ENCODE assay signal across 14 cellular contexts in the genomic region with DNA sequence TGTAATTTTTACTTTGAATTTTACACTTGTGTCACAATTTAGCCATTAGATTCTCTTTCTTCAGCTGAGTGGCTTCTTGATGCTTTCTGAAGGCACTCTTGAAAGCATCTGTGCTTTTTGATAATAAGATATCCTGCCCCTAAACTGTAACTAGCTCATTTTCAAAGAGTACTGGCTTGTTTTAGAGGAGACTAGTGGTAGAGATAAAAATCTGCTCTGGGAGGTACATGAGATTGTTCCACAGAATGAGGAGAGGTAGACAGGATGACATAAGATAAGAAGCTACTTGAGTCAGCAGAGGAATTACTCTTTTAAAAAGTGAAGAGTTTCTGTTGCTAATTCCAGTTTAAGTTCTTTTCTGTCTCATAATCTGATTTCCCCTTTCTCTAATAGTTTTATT.
"Had no signal": no experiment of that assay in that cellular context is flagged by ENCODE, and none has a peak within 500 bp of the region (broad histone marks: within the 10 kb centered on the region; RNA-seq: fewer than 3 reads in every experiment).

No MANE protein-coding gene starts in this region.

- DNase-seq: activated naive CD4-positive, alpha-beta T cell treated with anti-CD3 and anti-CD28 coated beads, Interleukin-2, amount 50 U/mL, for 16 hours; aorta; foreskin keratinocyte; left colon; naive thymus-derived CD8-positive, alpha-beta T cell; right cardiac atrium; small intestine; SW 1271; transverse colon had no signal

- H3K4me1 ChIP-seq: breast epithelium, foreskin keratinocyte had no signal

- H3K27me3 ChIP-seq: breast epithelium, foreskin keratinocyte, neutrophil, transverse colon had no signal

- H3K27ac ChIP-seq: breast epithelium, foreskin keratinocyte, neutrophil, transverse colon, VCaP had no signal

- H3K9me3 Mint-ChIP-seq: naive thymus-derived CD8-positive, alpha-beta T cell had no signal

- H3K27ac Mint-ChIP-seq: progenitor cell of endocrine pancreas had no signal

- H3K4me3 ChIP-seq: breast epithelium, lung, transverse colon had no signal

- H3K9me3 ChIP-seq: breast epithelium, neutrophil, transverse colon had no signal

- H3K36me3 ChIP-seq: breast epithelium had no signal

- H3K27me3 Mint-ChIP-seq: naive thymus-derived CD8-positive, alpha-beta T cell; progenitor cell of endocrine pancreas had no signal
